8 cellular contexts compared by ENCODE assay signal in genomic region chr18:27605107-27605834, GRCh38.
DNase-seq lines count a peak whose midpoint lies in the region; ATAC-seq and TF ChIP-seq lines count a peak whose summit lies in the region.

No MANE protein-coding gene starts in this region.

- no peaks in the 10 kb centered on the region for H3K36me3 ChIP-seq in SJSA1

- POLR2A ChIA-PET in AG04450 (lab: Yijun Ruan, JAX), result no interaction called here

- H3K9me3 ChIP-seq in AG04450 (ENCODE audit: control insufficient read depth, insufficient read depth, low read length) (no peaks in the 10 kb centered on the region), SJSA1 (replicated peaks) (no peaks in the 10 kb centered on the region)

- peaks cover 12% of the 10 kb centered on the region for H3K4me1 ChIP-seq in SJSA1 (replicated peaks)

- ATAC-seq in HG02798 (IDR thresholded peaks at IDR 0.05; ENCODE audit: poor library complexity, unreplicated experiment) (peak; percentile 89), GM18861 (IDR thresholded peaks at IDR 0.05; ENCODE audit: unreplicated experiment) (no peak)

- H3K27me3 ChIP-seq in AG04450 (ENCODE audit: control insufficient read depth, insufficient read depth, low read length), result no peaks in the 10 kb centered on the region
- no peaks in the 10 kb centered on the region for H3K27me3 ChIP-seq in SJSA1 (replicated peaks)

- H3K27ac ChIP-seq in AG04450 (ENCODE audit: low read depth, low read length) (no peak overlapping the region), SJSA1 (no peak overlapping the region)

- TF ChIP-seq CTCF in AG04450 (IDR thresholded peaks at IDR 0.05; ENCODE audit: low read depth, low read length), result peak; percentile 88
- peak; percentile 76 for TF ChIP-seq CTCF in GM12874 (IDR thresholded peaks at IDR 0.05; ENCODE audit: insufficient read depth, low read depth, low read length)
- peak; percentile 88 for TF ChIP-seq CTCF in epithelial cell of proximal tubule (conservative IDR thresholded peaks at IDR 0.05; ENCODE audit: low read depth, low read length)

- DNase-seq in AG04450 (ENCODE audit: low read depth, low spot score) (peak; percentile 36), NCI-H1092 (lab: John Stamatoyannopoulos, UW) (peak; percentile 86), SJSA1 (ENCODE audit: low read depth in 1 of 2, low spot score in 2 of 2) (peak; percentile 65 to 71), epithelial cell of proximal tubule (ENCODE audit: low read depth) (peak; percentile 29), middle frontal gyrus (ENCODE audit: extremely low spot score, low spot score) (peak; percentile 76)

- H3K4me3 ChIP-seq in AG04450 (ENCODE audit: low read depth, low read length) (no peak overlapping the region), SJSA1 (no peak overlapping the region), epithelial cell of proximal tubule (ENCODE audit: low read depth, low read length) (no peak overlapping the region)

- CTCF ChIA-PET in AG04450 (lab: Charles Lee), result interaction anchor here (0.5 to 2.1 kb wide), 21 partner anchors 9 to 1299 kb away, joined by 3 to 14 read pairs (median 3); no protein-coding TSS in a partner anchor

Comparison
In these comparisons a context has a peak if more than half of its experiments do, and no peak if none do; other contexts are left out.
1. DNase-seq: peak in every context shown above with its lines; median percentile 86 in NCI-H1092; 76 in middle frontal gyrus; 68 in SJSA1; 36 in AG04450; 29 in epithelial cell of proximal tubule.